In the genomic region with DNA sequence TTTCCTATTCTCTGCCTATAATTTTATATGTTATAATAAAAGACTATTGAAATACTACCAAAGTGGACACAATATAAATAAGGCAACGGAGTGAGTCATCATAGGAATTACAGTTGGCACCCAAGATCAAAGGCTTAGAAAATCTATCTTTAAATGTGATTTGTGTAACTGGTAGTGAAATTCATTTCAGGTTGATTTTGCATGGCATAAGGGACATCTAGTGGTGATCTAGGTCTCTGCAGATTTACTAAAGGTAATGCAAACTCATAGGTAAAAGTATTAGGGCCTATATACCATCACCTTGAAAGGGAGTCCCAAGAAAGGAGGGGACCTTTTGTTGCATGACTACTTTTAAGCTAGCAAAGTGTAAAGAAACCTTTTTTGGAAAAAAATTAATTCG, we compare ENCODE assay signal across 8 cellular contexts.
DNase-seq lines count a peak whose midpoint lies in the region; ATAC-seq, FAIRE-seq and TF ChIP-seq lines count a peak whose summit lies in the region.

No MANE protein-coding gene starts in this region.

- no TSS peak for BruUV-seq in Caco-2 (replicated peaks; lab: Mats Ljungman, UMichigan)

- H3K36me3 ChIP-seq in Caco-2 (ENCODE audit: control insufficient read depth, insufficient read depth, low read length) (no peaks in the 10 kb centered on the region), SK-N-MC (ENCODE audit: insufficient read depth, low read length) (no peaks in the 10 kb centered on the region), kidney (ENCODE audit: control insufficient read depth in 1 of 2, insufficient read depth in 2 of 2, low read length in 2 of 2) (no peaks in the 10 kb centered on the region)

- no peak overlapping the region for H3K4me3 Mint-ChIP-seq in Caco-2 (ENCODE audit: unreplicated experiment)
- H3K4me3 Mint-ChIP-seq in stimulated activated naive CD8-positive, alpha-beta T cell treated with anti-CD3 and anti-CD28 coated beads, Interleukin-15, amount 100 ng/mL, for 72 hours, result no peak overlapping the region

- H3K9me3 Mint-ChIP-seq in Caco-2 (ENCODE audit: unreplicated experiment), result no peaks in the 10 kb centered on the region
- no peaks in the 10 kb centered on the region for H3K9me3 Mint-ChIP-seq in stimulated activated naive CD8-positive, alpha-beta T cell treated with anti-CD3 and anti-CD28 coated beads, Interleukin-15, amount 100 ng/mL, for 72 hours

- peak in 1 of 2 experiments; percentile 14 for DNase-seq in Caco-2
- DNase-seq in HT1080 (ENCODE audit: low read depth), result peak; percentile 24
- DNase-seq in SK-N-MC (ENCODE audit: low read depth, low spot score), result peak; percentile 2
- DNase-seq in kidney, result no peak
- no peak for DNase-seq in stimulated activated CD8-positive, alpha-beta memory T cell treated with anti-CD3 and anti-CD28 coated beads, Interleukin-4, amount 100 ng/mL, for 48 hours
- DNase-seq in stimulated activated naive CD8-positive, alpha-beta T cell treated with anti-CD3 and anti-CD28 coated beads, Interleukin-15, amount 100 ng/mL, for 72 hours, result no peak
- DNase-seq in NK-92 treated with Interleukin-12 subunit alpha and Interleukin-12 subunit beta, amount 100 ng/mL, for 24 hours (lab: John Stamatoyannopoulos, UW), result no peak
- no peak for DNase-seq in activated CD4-positive, alpha-beta T cell treated with anti-CD3 and anti-CD28 coated beads for 48 hours

- ATAC-seq in stimulated activated naive CD8-positive, alpha-beta T cell treated with anti-CD3 and anti-CD28 coated beads, Interleukin-15, amount 100 ng/mL, for 72 hours, result no peak

- H3K4me1 ChIP-seq in Caco-2 (no peaks in the 10 kb centered on the region), kidney (ENCODE audit: control insufficient read depth in 1 of 2, insufficient read depth in 1 of 2, low read depth in 1 of 2, low read length in 2 of 2) (no peaks in the 10 kb centered on the region)

- H3K36me3 Mint-ChIP-seq in Caco-2 (ENCODE audit: insufficient read depth, unreplicated experiment), result no peaks in the 10 kb centered on the region

- H3K27ac Mint-ChIP-seq in Caco-2 (ENCODE audit: unreplicated experiment), result no peak overlapping the region
- no peak overlapping the region for H3K27ac Mint-ChIP-seq in stimulated activated naive CD8-positive, alpha-beta T cell treated with anti-CD3 and anti-CD28 coated beads, Interleukin-15, amount 100 ng/mL, for 72 hours

- intact Hi-C loops in Caco-2 (cut with micrococcal nuclease; ENCODE audit: unreplicated experiment), result loop anchor here (2.0 kb wide), 1 partner anchor 249 kb away; no protein-coding TSS in a partner anchor
- intact Hi-C loops in kidney (cut with DNase I), result no loop called here

- H3K4me3 ChIP-seq in Caco-2 (ENCODE audit: low read depth, low read length), result no peak overlapping the region
- H3K4me3 ChIP-seq in SK-N-MC, result no peak overlapping the region
- no peak overlapping the region for H3K4me3 ChIP-seq in kidney (ENCODE audit: low read length in 2 of 2)

- H3K4me1 Mint-ChIP-seq in Caco-2 (ENCODE audit: low read depth, unreplicated experiment), result no peaks in the 10 kb centered on the region
- H3K4me1 Mint-ChIP-seq in stimulated activated naive CD8-positive, alpha-beta T cell treated with anti-CD3 and anti-CD28 coated beads, Interleukin-15, amount 100 ng/mL, for 72 hours, result no peaks in the 10 kb centered on the region

- no peak for FAIRE-seq in kidney (lab: Jason Lieb, UNC)

- POLR2A ChIA-PET in Caco-2 (lab: Charles Lee), result no interaction called here

- H3K9me3 ChIP-seq in Caco-2 (no peaks in the 10 kb centered on the region), SK-N-MC (ENCODE audit: low read depth, low read length) (no peaks in the 10 kb centered on the region), kidney (ENCODE audit: control insufficient read depth in 1 of 2, low read length in 2 of 2) (no peaks in the 10 kb centered on the region)

- no peak overlapping the region for H3K27ac ChIP-seq in SK-N-MC
- no peak overlapping the region for H3K27ac ChIP-seq in kidney (ENCODE audit: low read depth in 2 of 2, low read length in 2 of 2)

- peaks cover 7% of the 10 kb centered on the region for H3K27me3 Mint-ChIP-seq in Caco-2 (ENCODE audit: insufficient read depth, unreplicated experiment)
- H3K27me3 Mint-ChIP-seq in stimulated activated naive CD8-positive, alpha-beta T cell treated with anti-CD3 and anti-CD28 coated beads, Interleukin-15, amount 100 ng/mL, for 72 hours, result peaks cover 10% of the 10 kb centered on the region

- no peaks in the 10 kb centered on the region for H3K27me3 ChIP-seq in Caco-2 (replicated peaks; ENCODE audit: control insufficient read depth, insufficient read depth, low read length)

- H3K9ac ChIP-seq in SK-N-MC (ENCODE audit: insufficient read length), result no peak overlapping the region
- H3K9ac ChIP-seq in kidney (ENCODE audit: low read length in 2 of 2), result no peak overlapping the region

- TF ChIP-seq CTCF in Caco-2 (IDR thresholded peaks at IDR 0.05; ENCODE audit: insufficient read depth in 1 of 2, low read depth in 1 of 2, low read length in 1 of 2, severe bottlenecking in 1 of 2, unreplicated experiment in 1 of 2) (peak; percentile 38 to 60), kidney (IDR thresholded peaks at IDR 0.05; ENCODE audit: borderline replicate concordance, extremely low read depth, insufficient read depth) (peak; percentile 17)

- CTCF ChIA-PET in Caco-2 (lab: Charles Lee), result no interaction called here

Comparison
In these comparisons a context has a peak if more than half of its experiments do, and no peak if none do; other contexts are left out.
1. DNase-seq: peak in HT1080 (single experiment) and SK-N-MC (single experiment); none in kidney (single experiment), stimulated activated CD8-positive, alpha-beta memory T cell treated with anti-CD3 and anti-CD28 coated beads, Interleukin-4, amount 100 ng/mL, for 48 hours (single experiment), stimulated activated naive CD8-positive, alpha-beta T cell treated with anti-CD3 and anti-CD28 coated beads, Interleukin-15, amount 100 ng/mL, for 72 hours (0 of 2), NK-92 treated with Interleukin-12 subunit alpha and Interleukin-12 subunit beta, amount 100 ng/mL, for 24 hours (single experiment) and activated CD4-positive, alpha-beta T cell treated with anti-CD3 and anti-CD28 coated beads for 48 hours (single experiment).